In the genomic region with DNA sequence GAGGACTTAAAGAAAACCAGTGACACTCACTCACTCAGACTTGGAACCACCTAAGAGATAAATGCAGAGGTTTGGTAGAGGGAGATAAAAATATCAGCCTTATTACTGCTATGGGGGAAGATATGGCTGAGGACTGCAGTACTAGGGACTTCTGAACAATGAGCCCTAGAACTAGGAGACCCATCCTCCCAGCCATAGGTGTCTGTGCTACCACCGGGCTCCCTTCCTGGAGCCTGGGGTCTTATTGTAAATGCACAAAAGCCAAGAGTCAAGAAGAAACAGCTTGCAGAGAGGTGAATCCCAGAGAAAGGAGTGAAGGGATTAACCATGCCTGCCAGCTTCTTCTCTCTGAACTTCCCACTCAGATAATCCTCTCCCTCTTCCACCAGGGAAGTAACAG, we compare ENCODE assay signal across 32 cellular contexts.
"Had no signal": no experiment of that assay in that cellular context is flagged by ENCODE, and none has a peak within 500 bp of the region (broad histone marks: within the 10 kb centered on the region; RNA-seq: fewer than 3 reads in every experiment).

No MANE protein-coding gene starts in this region.

- H3K9me3 Mint-ChIP-seq: effector memory CD8-positive, alpha-beta T cell; memory B cell; naive B cell; natural killer cell treated with Interleukin-12 subunit alpha and Interleukin-12 subunit beta and Interleukin-15 and Interleukin-18, amount 100 ng/mL, for 72 hours; neural crest cell; stimulated activated naive CD8-positive, alpha-beta T cell treated with anti-CD3 and anti-CD28 coated beads, Interleukin-15, amount 100 ng/mL, for 72 hours had no signal

- H3K27me3 ChIP-seq: foreskin keratinocyte, gastroesophageal sphincter, heart left ventricle, right atrium auricular region, suprapubic skin, transverse colon, vagina had no signal

- H3K27ac Mint-ChIP-seq: effector memory CD8-positive, alpha-beta T cell; immature natural killer cell; memory B cell; mesothelial cell of epicardium; natural killer cell treated with Interleukin-12 subunit alpha and Interleukin-12 subunit beta and Interleukin-15 and Interleukin-18, amount 100 ng/mL, for 72 hours; stimulated activated naive CD8-positive, alpha-beta T cell treated with anti-CD3 and anti-CD28 coated beads, Interleukin-15, amount 100 ng/mL, for 72 hours had no signal

- DNase-seq: cortex of kidney; effector memory CD8-positive, alpha-beta T cell; foreskin keratinocyte; heart left ventricle; hippocampal formation; immature natural killer cell; islet precursor cell; kidney glomerular epithelial cell; left colon; mucosa of descending colon; naive B cell; nucleus accumbens; stimulated activated CD4-positive, alpha-beta T cell treated with anti-CD3 and anti-CD28 coated beads, Interleukin-12 subunit alpha, Interleukin-12 subunit beta, amount 100 ng/mL, for 4 hours; stimulated activated CD4-positive, alpha-beta T cell treated with anti-CD3 and anti-CD28 coated beads, Interleukin-1b, Interleukin-23, amount 100 ng/mL, for 48 hours; stimulated activated CD4-positive, alpha-beta T cell treated with anti-CD3 and anti-CD28 coated beads, Interleukin-4, amount 100 ng/mL, for 1 hour; stimulated activated CD8-positive, alpha-beta memory T cell treated with anti-CD3 and anti-CD28 coated beads, Interleukin-4, amount 100 ng/mL, for 48 hours; stimulated activated naive CD4-positive, alpha-beta T cell; stimulated activated naive CD8-positive, alpha-beta T cell treated with anti-CD3 and anti-CD28 coated beads, Interleukin-15, amount 100 ng/mL, for 72 hours; transverse colon had no signal

- H3K36me3 ChIP-seq: gastroesophageal sphincter, heart left ventricle, prostate gland, right atrium auricular region, suprapubic skin, transverse colon, vagina had no signal

- FAIRE-seq: endometrium had no signal

- H3K9me3 ChIP-seq: gastroesophageal sphincter, heart left ventricle, mucosa of descending colon, prostate gland, right atrium auricular region, suprapubic skin, transverse colon, vagina had no signal

- H3K36me3 Mint-ChIP-seq: immature natural killer cell; memory B cell; mesothelial cell of epicardium; naive B cell; natural killer cell treated with Interleukin-12 subunit alpha and Interleukin-12 subunit beta and Interleukin-15 and Interleukin-18, amount 100 ng/mL, for 72 hours had no signal

- H3K4me1 Mint-ChIP-seq: immature natural killer cell; memory B cell; mesothelial cell of epicardium; naive B cell; neural crest cell; stimulated activated naive CD8-positive, alpha-beta T cell treated with anti-CD3 and anti-CD28 coated beads, Interleukin-15, amount 100 ng/mL, for 72 hours had no signal

- H3K4me1 ChIP-seq: gastroesophageal sphincter, prostate gland, right atrium auricular region, transverse colon had no signal

- H3K4me3 Mint-ChIP-seq: effector memory CD8-positive, alpha-beta T cell; immature natural killer cell; memory B cell; mesothelial cell of epicardium; naive B cell; natural killer cell treated with Interleukin-12 subunit alpha and Interleukin-12 subunit beta and Interleukin-15 and Interleukin-18, amount 100 ng/mL, for 72 hours; neural crest cell; stimulated activated naive CD8-positive, alpha-beta T cell treated with anti-CD3 and anti-CD28 coated beads, Interleukin-15, amount 100 ng/mL, for 72 hours had no signal

- H3K27ac ChIP-seq: foreskin keratinocyte, gastroesophageal sphincter, heart left ventricle, prostate gland, right atrium auricular region, suprapubic skin, transverse colon, vagina had no signal

- H3K4me3 ChIP-seq: gastroesophageal sphincter, heart left ventricle, lung, mucosa of descending colon, prostate gland, right atrium auricular region, smooth muscle cell, suprapubic skin, transverse colon, vagina had no signal

- H3K4me2 ChIP-seq: smooth muscle cell had no signal

- ATAC-seq: effector memory CD8-positive, alpha-beta T cell; foreskin keratinocyte; gastroesophageal sphincter; heart left ventricle; left colon; mucosa of descending colon; natural killer cell treated with Interleukin-12 subunit alpha and Interleukin-12 subunit beta and Interleukin-15 and Interleukin-18, amount 100 ng/mL, for 72 hours; sciatic nerve; stimulated activated naive CD8-positive, alpha-beta T cell treated with anti-CD3 and anti-CD28 coated beads, Interleukin-15, amount 100 ng/mL, for 72 hours had no signal
